In the genomic region with DNA sequence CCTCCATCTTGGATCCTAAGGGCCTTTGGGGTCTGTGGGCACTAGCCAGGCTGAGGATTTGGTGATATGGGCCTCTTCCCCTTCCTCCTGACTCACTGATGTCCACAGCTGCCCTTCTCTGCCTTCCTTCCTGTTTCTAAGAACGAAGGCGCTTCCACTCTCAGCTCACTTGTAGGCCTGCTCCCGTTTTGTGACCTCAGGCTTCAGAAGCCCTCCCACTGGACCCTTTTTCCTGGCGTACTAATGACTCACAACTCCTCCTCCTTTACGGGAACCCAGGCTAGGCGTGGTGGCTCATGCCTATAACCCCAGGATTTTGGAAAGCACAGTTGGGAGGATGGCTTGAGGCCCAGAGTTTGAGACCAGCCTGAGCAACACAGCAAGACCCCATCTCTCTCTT, we compare ENCODE assay signal across 9 cellular contexts. TPM values are rescaled to one million over a fixed set of nuclear protein-coding genes. Genes with fewer than 3 reads are reported as not detected.
DNase-seq lines count a peak whose midpoint lies in the region; ATAC-seq and TF ChIP-seq lines count a peak whose summit lies in the region.
"Had no signal": no experiment of that assay in that cellular context is flagged by ENCODE, and none has a peak within 500 bp of the region (broad histone marks: within the 10 kb centered on the region; RNA-seq: fewer than 3 reads in every experiment).

No MANE protein-coding gene starts in this region.

- ATAC-seq in lower lobe of right lung (peak; percentile 69 to 88), thoracic aorta (ENCODE audit: insufficient number of reproducible peaks, low FRiP score, low read depth) (peak; percentile 3), HG02884 (IDR thresholded peaks at IDR 0.05; ENCODE audit: unreplicated experiment) (no peak), HG02870 (IDR thresholded peaks at IDR 0.05; ENCODE audit: unreplicated experiment) (no peak), HG02759 (IDR thresholded peaks at IDR 0.05; ENCODE audit: unreplicated experiment) (no peak)
- ATAC-seq: activated CD4-positive, alpha-beta T cell treated with anti-CD3 and anti-CD28 coated beads for 36 hours had no signal

- H3K4me1 ChIP-seq in lower lobe of right lung: peaks cover 42% of the 10 kb centered on the region
- peaks cover 0 to 4% of the 10 kb centered on the region in 2 donors for H3K4me1 ChIP-seq in thoracic aorta (ENCODE audit: control insufficient read depth in 1 of 2, low read depth in 2 of 2)

- H3K27me3 ChIP-seq in lower lobe of right lung (ENCODE audit: low read depth) (no peaks in the 10 kb centered on the region), thoracic aorta (replicated peaks; ENCODE audit: insufficient read depth) (no peaks in the 10 kb centered on the region)

- H3K36me3 ChIP-seq in lower lobe of right lung (peaks cover 100% of the 10 kb centered on the region), thoracic aorta (peaks cover 55% of the 10 kb centered on the region)

- DNase-seq in NOMO-1 treated with dmso at 0.1 percent for 144 hours (lab: John Stamatoyannopoulos, UW; ENCODE audit: unreplicated experiment): peak; percentile 80
- peak; percentile 96 to 97 for DNase-seq in cardiac fibroblast (ENCODE audit: low read depth in 2 of 2)
- DNase-seq in lower lobe of right lung: peak; percentile 61
- no peak for DNase-seq in thoracic aorta (ENCODE audit: low spot score)
- DNase-seq in activated CD4-positive, CD25-positive, alpha-beta regulatory T cell (lab: John Stamatoyannopoulos, UW): no peak
- DNase-seq: activated CD4-positive, alpha-beta T cell treated with anti-CD3 and anti-CD28 coated beads for 36 hours had no signal

- no peak for TF ChIP-seq CTCF in cardiac fibroblast (IDR thresholded peaks at IDR 0.05; ENCODE audit: low read depth, low read length)
- TF ChIP-seq CTCF in lower lobe of right lung (IDR thresholded peaks at IDR 0.05): no peak
- no peak for TF ChIP-seq CTCF in thoracic aorta (IDR thresholded peaks at IDR 0.05)

- H3K4me3 ChIP-seq in cardiac fibroblast (replicated peaks in 1 of 2; ENCODE audit: low read depth in 2 of 2, low read length in 2 of 2) (no peak overlapping the region), lower lobe of right lung (no peak overlapping the region), thoracic aorta (no peak overlapping the region)

- H3K27ac ChIP-seq in lower lobe of right lung (peak overlapping the region; percentile 71), thoracic aorta (peak overlapping the region in 1 of 2 donors; percentile 69)

- intact Hi-C loops in lower lobe of right lung (cut with DNase I): no loop called here

- H3K9me3 ChIP-seq in lower lobe of right lung (no peaks in the 10 kb centered on the region), thoracic aorta (no peaks in the 10 kb centered on the region)

RNA-seq across cellular contexts. Expression of gene TMED1, which starts 55.6 kb away (rescaled TPM):
- total RNA-seq in lower lobe of right lung (23.5 TPM), thoracic aorta (10 to 100 TPM; 19.4 to 22.4 TPM)

Comparison
In these comparisons a context has a peak if more than half of its experiments do, and no peak if none do; other contexts are left out.
1. DNase-seq: peak in NOMO-1 treated with dmso at 0.1 percent for 144 hours (single experiment), cardiac fibroblast (2 of 2) and lower lobe of right lung (single experiment); none in thoracic aorta (single experiment) and activated CD4-positive, CD25-positive, alpha-beta regulatory T cell (0 of 4).
2. ATAC-seq: peak in lower lobe of right lung (2 of 2) and thoracic aorta (single experiment); none in HG02884 (single experiment), HG02870 (single experiment) and HG02759 (single experiment).